In the genomic region with DNA sequence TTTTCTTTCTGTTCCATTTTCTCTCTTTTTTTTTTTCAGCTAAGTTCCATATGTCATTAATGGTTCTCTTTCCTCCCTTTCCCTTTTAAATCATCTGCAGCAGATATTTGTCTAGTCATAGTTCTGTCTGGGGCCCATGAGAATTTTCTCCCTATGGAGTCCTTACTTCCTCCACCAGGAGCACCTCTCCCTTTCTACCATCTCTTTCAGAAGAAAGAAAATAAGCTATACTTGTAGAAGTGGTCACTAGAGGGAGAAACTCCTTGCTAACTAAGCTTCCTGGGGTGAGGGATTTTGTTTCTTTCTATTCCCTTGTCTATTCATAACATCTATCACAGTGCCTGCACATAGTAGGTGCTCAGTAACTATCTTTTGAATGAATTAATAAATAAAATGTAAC, we compare ENCODE assay signal across 26 cellular contexts.
DNase-seq lines count a peak whose midpoint lies in the region; ATAC-seq and TF ChIP-seq lines count a peak whose summit lies in the region.
"Had no signal": no experiment of that assay in that cellular context is flagged by ENCODE, and none has a peak within 500 bp of the region (broad histone marks: within the 10 kb centered on the region; RNA-seq: fewer than 3 reads in every experiment).

No MANE protein-coding gene starts in this region.

- no peaks in the 10 kb centered on the region for H3K79me2 ChIP-seq in HCT116 (ENCODE audit: insufficient read depth, low read length)

- H3K4me1 Mint-ChIP-seq in MCF 10A (ENCODE audit: insufficient read depth, unreplicated experiment) (no peaks in the 10 kb centered on the region), mesothelial cell of epicardium (no peaks in the 10 kb centered on the region)
- H3K4me1 Mint-ChIP-seq: activated naive CD4-positive, alpha-beta T cell treated with anti-CD3 and anti-CD28 coated beads, Interleukin-2, amount 50 U/mL, for 24 hours; CD4-positive, alpha-beta memory T cell had no signal

- no peak for TF ChIP-seq POLR2A in HCT116 (IDR thresholded peaks at IDR 0.05; ENCODE audit: borderline replicate concordance, extremely low read depth, insufficient read depth, insufficient read length)

- no peak overlapping the region for H2AK5ac ChIP-seq in mesenchymal stem cell (ENCODE audit: low read length, severe bottlenecking)

- no peak overlapping the region for H4K91ac ChIP-seq in mesenchymal stem cell (ENCODE audit: low read length)

- no peaks in the 10 kb centered on the region for H3K9me2 ChIP-seq in HCT116 (ENCODE audit: insufficient read depth)

- H3K4me3 Mint-ChIP-seq in MCF 10A (ENCODE audit: unreplicated experiment), result no peak overlapping the region
- H3K4me3 Mint-ChIP-seq in mesothelial cell of epicardium, result no peak overlapping the region
- H3K4me3 Mint-ChIP-seq: activated naive CD4-positive, alpha-beta T cell treated with anti-CD3 and anti-CD28 coated beads, Interleukin-2, amount 50 U/mL, for 24 hours; CD4-positive, alpha-beta memory T cell had no signal

- H3K4ac ChIP-seq in mesenchymal stem cell (ENCODE audit: low read depth in 1 of 2, low read length in 2 of 2), result no peak overlapping the region

- CTCF ChIA-PET in HCT116 (lab: Charles Lee), result no interaction called here
- CTCF ChIA-PET in MCF 10A (lab: Yijun Ruan, JAX), result no interaction called here

- no peaks in the 10 kb centered on the region for H3K36me3 Mint-ChIP-seq in MCF 10A (ENCODE audit: insufficient read depth, unreplicated experiment)
- no peaks in the 10 kb centered on the region for H3K36me3 Mint-ChIP-seq in mesothelial cell of epicardium
- H3K36me3 Mint-ChIP-seq: activated naive CD4-positive, alpha-beta T cell treated with anti-CD3 and anti-CD28 coated beads, Interleukin-2, amount 50 U/mL, for 24 hours; CD4-positive, alpha-beta memory T cell had no signal

- H3K4me1 ChIP-seq in HCT116 (ENCODE audit: control insufficient read depth in 1 of 2, insufficient read depth in 2 of 2, low read length in 2 of 2), result no peaks in the 10 kb centered on the region
- no peaks in the 10 kb centered on the region for H3K4me1 ChIP-seq in mesenchymal stem cell (ENCODE audit: control insufficient read depth, insufficient read depth, low read depth, low read length)
- H3K4me1 ChIP-seq: lower lobe of right lung had no signal

- no peaks in the 10 kb centered on the region for H3K9me3 ChIP-seq in HCT116 (ENCODE audit: control insufficient read depth in 1 of 2, insufficient read depth in 1 of 2, low read depth in 1 of 2, low read length in 2 of 2)
- H3K9me3 ChIP-seq in mesenchymal stem cell (ENCODE audit: control insufficient read depth, low read length), result no peaks in the 10 kb centered on the region
- H3K9me3 ChIP-seq: gastroesophageal sphincter, lower lobe of right lung, thoracic aorta had no signal

- peak; percentile 26 for DNase-seq in CMK (ENCODE audit: low read depth)
- no peak for DNase-seq in HCT116 (ENCODE audit: low read depth, low spot score)
- peak; percentile 7 for DNase-seq in amniotic epithelial cell (ENCODE audit: low read depth)
- peak; percentile 45 for DNase-seq in mesenchymal stem cell
- no peak for DNase-seq in MCF 10A (ENCODE audit: unreplicated experiment)
- no peak for DNase-seq in mesothelial cell of epicardium (ENCODE audit: low spot score in 2 of 2, unreplicated experiment in 2 of 2)
- DNase-seq in stimulated activated CD4-positive, alpha-beta T cell treated with anti-CD3 and anti-CD28 coated beads, Interleukin-4, amount 100 ng/mL, for 24 hours, result no peak
- DNase-seq: activated CD4-positive, alpha-beta T cell treated with anti-CD3 and anti-CD28 coated beads for 48 hours; CD4-positive, alpha-beta memory T cell; central memory CD4-positive, alpha-beta T cell; DMS79; erythroblast; KBM-7; kidney; lower lobe of right lung; NCI-H1694 treated with DMSO at 0.1 percent for 48 hours; NCI-H526; small intestine; stimulated activated CD4-positive, alpha-beta T cell treated with anti-CD3 and anti-CD28 coated beads, Interleukin-2, amount 100 ng/mL, for 24 hours; stimulated activated naive CD4-positive, alpha-beta T cell; SW 1271 had no signal

- no peak overlapping the region for H2BK12ac ChIP-seq in mesenchymal stem cell (ENCODE audit: low read length in 2 of 2)

- no peak for TF ChIP-seq RAD21 in HCT116 (IDR thresholded peaks at IDR 0.05; ENCODE audit: low read depth)

- H3K27ac Mint-ChIP-seq in MCF 10A (ENCODE audit: low read depth, unreplicated experiment) (no peak overlapping the region), mesothelial cell of epicardium (no peak overlapping the region)
- H3K27ac Mint-ChIP-seq: activated naive CD4-positive, alpha-beta T cell treated with anti-CD3 and anti-CD28 coated beads, Interleukin-2, amount 50 U/mL, for 24 hours; CD4-positive, alpha-beta memory T cell had no signal

- no peak overlapping the region for H3K23ac ChIP-seq in mesenchymal stem cell (ENCODE audit: low read length in 2 of 2)

- no peak overlapping the region for H2BK5ac ChIP-seq in mesenchymal stem cell (ENCODE audit: low read depth, low read length, poor library complexity, severe bottlenecking)

- H3K9me3 Mint-ChIP-seq in MCF 10A (ENCODE audit: unreplicated experiment) (no peaks in the 10 kb centered on the region), mesothelial cell of epicardium (no peaks in the 10 kb centered on the region)
- H3K9me3 Mint-ChIP-seq: activated naive CD4-positive, alpha-beta T cell treated with anti-CD3 and anti-CD28 coated beads, Interleukin-2, amount 50 U/mL, for 24 hours; CD4-positive, alpha-beta memory T cell had no signal

- no peak overlapping the region for H3K14ac ChIP-seq in mesenchymal stem cell (ENCODE audit: low read length in 2 of 2)

- H3K27me3 ChIP-seq in HCT116 (ENCODE audit: insufficient read depth, low read length), result peaks cover 40% of the 10 kb centered on the region
- H3K27me3 ChIP-seq in mesenchymal stem cell (ENCODE audit: control insufficient read depth in 1 of 2, insufficient read depth in 1 of 2, low read length in 2 of 2), result no peaks in the 10 kb centered on the region
- H3K27me3 ChIP-seq: gastroesophageal sphincter had no signal

- H3K9ac ChIP-seq in HCT116 (ENCODE audit: low read length) (no peak overlapping the region), mesenchymal stem cell (ENCODE audit: low read length) (no peak overlapping the region)

- no peak overlapping the region for H2BK120ac ChIP-seq in mesenchymal stem cell (ENCODE audit: low read depth, low read length)

- H4K8ac ChIP-seq in mesenchymal stem cell (ENCODE audit: low read length), result no peak overlapping the region

- intact Hi-C loops in HCT116 (cut with micrococcal nuclease), result no loop called here
- intact Hi-C loops in MCF 10A (cut with micrococcal nuclease), result no loop called here

- H3K27me3 Mint-ChIP-seq in MCF 10A (ENCODE audit: insufficient read depth, unreplicated experiment) (peaks cover 12% of the 10 kb centered on the region), mesothelial cell of epicardium (ENCODE audit: low read depth) (peaks cover 1% of the 10 kb centered on the region)

- no peak overlapping the region for H3K18ac ChIP-seq in mesenchymal stem cell (ENCODE audit: low read depth in 1 of 2, low read length in 2 of 2)

- no peaks in the 10 kb centered on the region for H3K79me1 ChIP-seq in mesenchymal stem cell (replicated peaks; ENCODE audit: low read length, poor library complexity, severe bottlenecking)

- no peak overlapping the region for H3K4me2 ChIP-seq in HCT116 (ENCODE audit: low read length)
- no peak overlapping the region for H3K4me2 ChIP-seq in mesenchymal stem cell (ENCODE audit: low read length, poor library complexity, severe bottlenecking)

- H2AFZ ChIP-seq in HCT116 (ENCODE audit: low read depth, low read length, poor library complexity, severe bottlenecking), result no peak overlapping the region
- no peak overlapping the region for H2AFZ ChIP-seq in mesenchymal stem cell (ENCODE audit: low read depth, low read length)

- H2BK15ac ChIP-seq in mesenchymal stem cell (ENCODE audit: low read depth, poor library complexity, severe bottlenecking), result no peak overlapping the region

- RAD21 ChIA-PET in HCT116 (lab: Charles Lee; ENCODE audit: low non-redundant PET in 1 of 2, low total read pairs in 2 of 2, uncharacterized antibody in 2 of 2, unreplicated experiment in 2 of 2), result no interaction called here

- H3K36me3 ChIP-seq in HCT116 (ENCODE audit: control insufficient read depth in 1 of 2, insufficient read depth in 2 of 2, low read length in 2 of 2) (no peaks in the 10 kb centered on the region), mesenchymal stem cell (ENCODE audit: control insufficient read depth in 1 of 2, insufficient read depth in 2 of 2, low read depth in 1 of 2, low read length in 2 of 2) (no peaks in the 10 kb centered on the region)
- H3K36me3 ChIP-seq: gastroesophageal sphincter, lower lobe of right lung, thoracic aorta had no signal

- peak in 2 of 3 experiments; percentile 32 to 39; a peak in 2 of 6 replicates for TF ChIP-seq CTCF in HCT116 (IDR thresholded peaks at IDR 0.05 in 2 of 3, conservative IDR thresholded peaks at IDR 0.05 in 1 of 3; ENCODE audit: borderline replicate concordance in 1 of 3, insufficient read depth in 1 of 3, low read depth in 2 of 3, low read length in 2 of 3)
- no peak for TF ChIP-seq CTCF in MCF 10A (IDR thresholded peaks at IDR 0.05; ENCODE audit: unreplicated experiment)
- TF ChIP-seq CTCF in mesothelial cell of epicardium (IDR thresholded peaks at IDR 0.05; ENCODE audit: unreplicated experiment), result no peak

- H3K4me3 ChIP-seq in HCT116 (replicated peaks in 1 of 2; ENCODE audit: low read depth in 1 of 2, low read length in 2 of 2) (no peak overlapping the region), mesenchymal stem cell (ENCODE audit: insufficient read depth in 1 of 2, low read depth in 1 of 2, low read length in 2 of 2) (no peak overlapping the region)
- H3K4me3 ChIP-seq: gastroesophageal sphincter, lower lobe of right lung, thoracic aorta had no signal

- POLR2A ChIA-PET in HCT116 (lab: Charles Lee), result no interaction called here
- POLR2A ChIA-PET in MCF 10A (lab: Yijun Ruan, JAX), result interaction anchor here (0.6 kb wide), 1 partner anchor 12 kb away, joined by 3 read pairs; no protein-coding TSS in a partner anchor

- no peak overlapping the region for H3K27ac ChIP-seq in HCT116 (ENCODE audit: low read depth, low read length)
- H3K27ac ChIP-seq in mesenchymal stem cell (ENCODE audit: low read length, poor library complexity, severe bottlenecking), result no peak overlapping the region
- H3K27ac ChIP-seq: gastroesophageal sphincter, lower lobe of right lung, RWPE1, thoracic aorta had no signal

- ATAC-seq in HCT116 (peak; percentile 63; the same call in 1 of the 2 replicates), GM19324 (IDR thresholded peaks at IDR 0.05; ENCODE audit: low FRiP score, unreplicated experiment) (no peak)
- ATAC-seq: gastroesophageal sphincter, lower lobe of right lung had no signal

- no TSS peak for BruUV-seq in HCT116 (replicated peaks; lab: Mats Ljungman, UMichigan)
- BruUV-seq in MCF 10A (replicated peaks; lab: Mats Ljungman, UMichigan), result no TSS peak

- H4K20me1 ChIP-seq in HCT116 (ENCODE audit: insufficient read depth), result no peaks in the 10 kb centered on the region

TF ChIP-seq in HCT116, 20 proteins besides CTCF, POLR2A, EP300 and RAD21 (continues in another document):
- TF ChIP-seq, protein P1, sequence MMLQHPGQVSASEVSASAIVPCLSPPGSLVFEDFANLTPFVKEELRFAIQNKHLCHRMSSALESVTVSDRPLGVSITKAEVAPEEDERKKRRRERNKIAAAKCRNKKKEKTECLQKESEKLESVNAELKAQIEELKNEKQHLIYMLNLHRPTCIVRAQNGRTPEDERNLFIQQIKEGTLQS (IDR thresholded peaks at IDR 0.05), result no peak
- TF ChIP-seq EZH2 (IDR thresholded peaks at IDR 0.05), result no peak
- TF ChIP-seq ZFX (IDR thresholded peaks at IDR 0.05), result no peak

Comparison
In these comparisons a context has a peak if more than half of its experiments do, and no peak if none do; other contexts are left out.
1. DNase-seq: peak in CMK (single experiment), amniotic epithelial cell (single experiment) and mesenchymal stem cell (single experiment); none in HCT116 (single experiment), MCF 10A (single experiment), mesothelial cell of epicardium (0 of 2) and stimulated activated CD4-positive, alpha-beta T cell treated with anti-CD3 and anti-CD28 coated beads, Interleukin-4, amount 100 ng/mL, for 24 hours (single experiment).
2. CTCF ChIP-seq: peak in HCT116 (2 of 3); none in MCF 10A (single experiment) and mesothelial cell of epicardium (single experiment).